9 cellular contexts compared by ENCODE assay signal in the genomic region with DNA sequence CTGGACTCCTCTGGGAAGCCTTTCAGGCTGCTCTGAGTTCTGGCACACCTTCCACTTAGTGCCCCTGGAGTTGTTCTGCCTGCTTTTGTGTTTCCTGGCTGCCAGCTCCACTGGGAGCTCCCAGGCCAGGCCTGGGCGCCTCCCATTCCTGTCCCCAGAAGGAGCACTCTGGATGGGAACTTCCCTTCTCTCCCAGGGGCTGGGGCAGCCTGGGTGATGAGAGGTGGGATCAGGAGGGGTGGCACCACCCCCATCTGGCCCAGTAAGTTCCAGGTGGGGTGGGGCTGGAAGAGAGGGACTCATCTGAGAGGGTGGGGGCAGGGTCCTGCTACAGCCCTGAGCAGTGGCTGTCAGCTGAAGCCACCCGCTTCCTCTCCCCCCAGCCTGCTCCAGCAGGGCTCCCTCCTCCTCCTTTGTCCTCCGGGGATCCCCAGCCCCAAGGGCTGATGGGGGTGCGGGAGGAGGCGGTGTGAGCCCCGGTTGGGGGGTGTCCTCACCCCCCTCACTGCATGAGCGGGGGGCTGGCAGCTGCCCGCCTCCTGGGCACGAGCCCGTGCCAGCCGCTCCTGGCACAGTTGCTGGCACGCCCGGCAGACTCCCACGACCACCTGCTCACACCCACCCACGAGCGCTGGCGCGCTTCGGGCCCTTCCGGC. TPM values are rescaled to one million over a fixed set of nuclear protein-coding genes. Genes with fewer than 3 reads are reported as not detected.
DNase-seq lines count a peak whose midpoint lies in the region; ATAC-seq lines count a peak whose summit lies in the region.
"Had no signal": no experiment of that assay in that cellular context is flagged by ENCODE, and none has a peak within 500 bp of the region (broad histone marks: within the 10 kb centered on the region; RNA-seq: fewer than 3 reads in every experiment).

No MANE protein-coding gene starts in this region.

- peak; percentile 79 for DNase-seq in DMS53 (lab: John Stamatoyannopoulos, UW)
- DNase-seq in NCI-H1092 treated with DMSO at 0.1 percent for 48 hours (lab: John Stamatoyannopoulos, UW): peak; percentile 82
- DNase-seq in amygdala (lab: John Stamatoyannopoulos, UW): peak in 37 of 56 donors; percentile 30 to 97 (median 55)
- peak; percentile 55 for DNase-seq in midbrain (lab: John Stamatoyannopoulos, UW)
- no peak for DNase-seq in HT-29 (ENCODE audit: low spot score)
- no peak for DNase-seq in T-helper 9 cell
- DNase-seq in activated CD4-positive, alpha-beta T cell treated with anti-CD3 and anti-CD28 coated beads for 48 hours: no peak

- no peak for ATAC-seq in GM19452 (IDR thresholded peaks at IDR 0.05; ENCODE audit: unreplicated experiment)

RNA-seq across cellular contexts. Expression of gene FOXO6, which starts 4.7 kb away (rescaled TPM):
- total RNA-seq in HT-29 (2014; rRNA removed; shearing (Covaris generic)): 1.5 and 1.9 TPM in 2 replicates
- total RNA-seq: glomerular endothelial cell had no signal

Comparison
In these comparisons a context has a peak if more than half of its experiments do, and no peak if none do; other contexts are left out.
1. DNase-seq: peak in DMS53 (single experiment), NCI-H1092 treated with DMSO at 0.1 percent for 48 hours (single experiment), amygdala (37 of 56) and midbrain (single experiment); none in HT-29 (single experiment), T-helper 9 cell (single experiment) and activated CD4-positive, alpha-beta T cell treated with anti-CD3 and anti-CD28 coated beads for 48 hours (single experiment).